Comparison of ENCODE assay signal across 36 cellular contexts in the genomic region with DNA sequence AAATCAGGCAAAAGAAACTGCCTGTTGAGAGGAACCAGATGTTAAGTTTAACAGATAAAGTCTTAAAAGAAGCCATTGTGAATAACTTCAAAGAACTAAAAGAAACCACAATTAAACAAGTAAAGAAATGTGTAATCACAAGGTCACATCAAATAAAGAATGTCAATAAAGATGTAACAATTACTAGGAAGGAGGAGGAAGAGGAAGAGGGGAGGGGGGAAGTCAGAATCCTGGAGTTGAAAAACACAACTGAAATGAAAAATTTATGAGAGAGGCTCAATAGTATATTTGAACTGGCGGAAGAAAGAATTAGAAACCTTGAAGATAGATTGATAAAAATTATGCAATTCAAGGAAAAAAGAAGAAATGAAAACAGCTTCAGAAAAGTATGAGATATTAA.
"Had no signal": no experiment of that assay in that cellular context is flagged by ENCODE, and none has a peak within 500 bp of the region (broad histone marks: within the 10 kb centered on the region; RNA-seq: fewer than 3 reads in every experiment).

No MANE protein-coding gene starts in this region.

- H3K9me3 ChIP-seq: body of pancreas had no signal

- H3K27ac Mint-ChIP-seq: activated CD4-positive, alpha-beta memory T cell treated with anti-CD3 and anti-CD28 coated beads, Interleukin-2, amount 10 ng/mL, durations not matched to agents 7 days and 5 days; activated CD4-positive, alpha-beta T cell treated with anti-CD3 and anti-CD28 coated beads for 36 hours; activated CD8-positive, alpha-beta memory T cell treated with anti-CD3 and anti-CD28 coated beads, Interleukin-2, amount 10 ng/mL, durations not matched to agents 7 days and 5 days; activated CD8-positive, alpha-beta T cell treated with anti-CD3 and anti-CD28 coated beads, Interleukin-2, amount 10 ng/mL, durations not matched to agents 7 days and 5 days; activated naive CD4-positive, alpha-beta T cell treated with anti-CD3 and anti-CD28 coated beads, Interleukin-2, amount 10 ng/mL, durations not matched to agents 7 days and 5 days; activated naive CD4-positive, alpha-beta T cell treated with anti-CD3 and anti-CD28 coated beads, Interleukin-2, amount 50 U/mL, for 24 hours; activated naive CD8-positive, alpha-beta T cell; activated naive CD8-positive, alpha-beta T cell treated with anti-CD3 and anti-CD28 coated beads, Interleukin-2, amount 10 ng/mL, durations not matched to agents 7 days and 5 days; activated naive CD8-positive, alpha-beta T cell treated with anti-CD3 and anti-CD28 coated beads, Interleukin-2, amount 50 U/mL, for 24 hours; activated T-cell treated with anti-CD3 and anti-CD28 coated beads, Interleukin-2, amount 50 U/mL, for 24 hours; activated T-helper 2 cell treated with anti-CD3 and anti-CD28 coated beads, Interferon-gamma antibody, Interleukin-2, Interleukin-4, amounts not matched to agents 10 μg/mL and 5 μg/mL and 100 μg/mL, durations not matched to agents 14 hours and 24 hours and 36 hours; T-helper 1 cell treated with Interleukin-12 subunit alpha and Interleukin-12 subunit beta and Interleukin-4 antibody, amounts not matched to agents 30 μg/mL and 1 μg/mL, for 36 hours; WTC11 had no signal

- H3K4me1 ChIP-seq: ascending aorta, body of pancreas, breast epithelium had no signal

- H3K27ac ChIP-seq: ascending aorta, body of pancreas, brain microvascular endothelial cell, breast epithelium, WERI-Rb-1 had no signal

- H3K27me3 ChIP-seq: ascending aorta, body of pancreas, brain microvascular endothelial cell, breast epithelium had no signal

- H3K4me3 Mint-ChIP-seq: activated CD4-positive, alpha-beta memory T cell treated with anti-CD3 and anti-CD28 coated beads, Interleukin-2, amount 10 ng/mL, durations not matched to agents 7 days and 5 days; activated CD4-positive, alpha-beta T cell treated with anti-CD3 and anti-CD28 coated beads for 36 hours; activated CD8-positive, alpha-beta memory T cell treated with anti-CD3 and anti-CD28 coated beads, Interleukin-2, amount 10 ng/mL, durations not matched to agents 7 days and 5 days; activated CD8-positive, alpha-beta T cell treated with anti-CD3 and anti-CD28 coated beads, Interleukin-2, amount 10 ng/mL, durations not matched to agents 7 days and 5 days; activated naive CD4-positive, alpha-beta T cell treated with anti-CD3 and anti-CD28 coated beads, Interleukin-2, amount 10 ng/mL, durations not matched to agents 7 days and 5 days; activated naive CD4-positive, alpha-beta T cell treated with anti-CD3 and anti-CD28 coated beads, Interleukin-2, amount 50 U/mL, for 24 hours; activated naive CD8-positive, alpha-beta T cell; activated naive CD8-positive, alpha-beta T cell treated with anti-CD3 and anti-CD28 coated beads, Interleukin-2, amount 10 ng/mL, durations not matched to agents 7 days and 5 days; activated naive CD8-positive, alpha-beta T cell treated with anti-CD3 and anti-CD28 coated beads, Interleukin-2, amount 50 U/mL, for 24 hours; activated T-cell treated with anti-CD3 and anti-CD28 coated beads, Interleukin-2, amount 50 U/mL, for 24 hours; T-helper 1 cell treated with Interleukin-12 subunit alpha and Interleukin-12 subunit beta and Interleukin-4 antibody, amounts not matched to agents 30 μg/mL and 1 μg/mL, for 36 hours; WTC11 had no signal

- H3K27me3 Mint-ChIP-seq: activated CD4-positive, alpha-beta T cell treated with anti-CD3 and anti-CD28 coated beads for 36 hours; activated CD8-positive, alpha-beta memory T cell treated with anti-CD3 and anti-CD28 coated beads, Interleukin-2, amount 10 ng/mL, durations not matched to agents 7 days and 5 days; activated naive CD4-positive, alpha-beta T cell treated with anti-CD3 and anti-CD28 coated beads, Interleukin-2, amount 50 U/mL, for 24 hours; activated naive CD8-positive, alpha-beta T cell; activated naive CD8-positive, alpha-beta T cell treated with anti-CD3 and anti-CD28 coated beads, Interleukin-2, amount 50 U/mL, for 24 hours; activated T-cell treated with anti-CD3 and anti-CD28 coated beads, Interleukin-2, amount 50 U/mL, for 24 hours had no signal

- FAIRE-seq: colon, TTC549 had no signal

- DNase-seq: activated CD4-positive, alpha-beta memory T cell treated with anti-CD3 and anti-CD28 coated beads, Interleukin-2, amount 10 ng/mL, durations not matched to agents 7 days and 5 days; activated CD4-positive, alpha-beta T cell treated with anti-CD3 and anti-CD28 coated beads for 1 hour; activated CD4-positive, alpha-beta T cell treated with anti-CD3 and anti-CD28 coated beads for 36 hours; activated CD4-positive, alpha-beta T cell treated with anti-CD3 and anti-CD28 coated beads for 48 hours; activated CD4-positive, alpha-beta T cell treated with anti-CD3 and anti-CD28 coated beads, Interleukin-2, amount 50 U/mL, for 1 hour; activated CD4-positive, alpha-beta T cell treated with anti-CD3 and anti-CD28 coated beads, Interleukin-2, amount 50 U/mL, for 48 hours; activated CD4-positive, CD25-positive, alpha-beta regulatory T cell; activated CD8-positive, alpha-beta memory T cell treated with anti-CD3 and anti-CD28 coated beads for 24 hours; activated CD8-positive, alpha-beta memory T cell treated with anti-CD3 and anti-CD28 coated beads, Interleukin-2, amount 10 ng/mL, durations not matched to agents 7 days and 5 days; activated CD8-positive, alpha-beta memory T cell treated with anti-CD3 and anti-CD28 coated beads, Interleukin-2, amount 50 U/mL, for 48 hours; activated CD8-positive, alpha-beta T cell treated with anti-CD3 and anti-CD28 coated beads, Interleukin-2, amount 10 ng/mL, durations not matched to agents 7 days and 5 days; activated effector memory CD4-positive, alpha-beta T cell treated with Interleukin-2 at 50 U/mL for 16 hours; activated gamma-delta T cell; activated naive CD4-positive, alpha-beta T cell treated with anti-CD3 and anti-CD28 coated beads, Interleukin-2, amount 10 ng/mL, durations not matched to agents 7 days and 5 days; activated naive CD4-positive, alpha-beta T cell treated with Interleukin-2 at 50 U/mL for 16 hours; activated naive CD8-positive, alpha-beta T cell treated with anti-CD3 and anti-CD28 coated beads, Interleukin-2, amount 10 ng/mL, durations not matched to agents 7 days and 5 days; activated naive CD8-positive, alpha-beta T cell treated with anti-CD3 and anti-CD28 coated beads, Interleukin-2, amount 50 U/mL, for 24 hours; activated T-cell treated with anti-CD3 and anti-CD28 coated beads, Interleukin-2, amount 50 U/mL, for 24 hours; amygdala; anterior cingulate cortex; body of pancreas; brain microvascular endothelial cell; central memory CD4-positive, alpha-beta T cell; SW 1271; T-helper 1 cell; T-helper 9 cell; WERI-Rb-1 had no signal

- H3K36me3 ChIP-seq: ascending aorta, brain microvascular endothelial cell, breast epithelium, WERI-Rb-1 had no signal

- ATAC-seq: activated CD4-positive, alpha-beta T cell treated with anti-CD3 and anti-CD28 coated beads for 36 hours; activated CD8-positive, alpha-beta memory T cell treated with anti-CD3 and anti-CD28 coated beads, Interleukin-2, amount 10 ng/mL, durations not matched to agents 7 days and 5 days; activated CD8-positive, alpha-beta T cell treated with anti-CD3 and anti-CD28 coated beads, Interleukin-2, amount 10 ng/mL, durations not matched to agents 7 days and 5 days; activated naive CD8-positive, alpha-beta T cell treated with anti-CD3 and anti-CD28 coated beads, Interleukin-2, amount 50 U/mL, for 24 hours; body of pancreas had no signal

- H3K4me3 ChIP-seq: ascending aorta, body of pancreas, breast epithelium had no signal
